Comparison of ENCODE assay signal across 11 cellular contexts in the genomic region with DNA sequence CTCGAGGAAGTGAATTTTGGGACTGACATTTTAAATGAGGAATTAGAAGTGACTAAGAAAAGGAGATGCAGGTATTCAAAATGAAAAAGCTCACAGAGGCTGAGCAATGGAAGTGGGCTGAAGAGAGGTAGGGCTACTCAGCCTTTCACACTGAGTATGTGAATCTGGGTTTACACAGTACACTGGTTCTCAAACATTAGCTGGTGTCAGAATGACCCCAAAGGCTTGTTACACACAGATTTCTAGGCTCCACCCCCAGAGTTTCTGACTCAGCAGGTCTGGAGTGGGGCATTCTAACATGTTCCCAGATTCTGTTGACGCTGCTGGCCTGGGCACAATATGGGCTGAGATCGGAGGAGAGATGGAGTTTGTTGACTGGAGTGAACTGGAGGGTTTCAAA. TPM values are rescaled to one million over a fixed set of nuclear protein-coding genes. Genes with fewer than 3 reads are reported as not detected.
DNase-seq lines count a peak whose midpoint lies in the region; ATAC-seq and TF ChIP-seq lines count a peak whose summit lies in the region.
"Had no signal": no experiment of that assay in that cellular context is flagged by ENCODE, and none has a peak within 500 bp of the region (broad histone marks: within the 10 kb centered on the region; RNA-seq: fewer than 3 reads in every experiment).

No MANE protein-coding gene starts in this region.

- H3K4me1 ChIP-seq in lung (ENCODE audit: control insufficient read depth in 2 of 2, insufficient read depth in 2 of 2, low read length in 2 of 2): no peaks in the 10 kb centered on the region

- no peak overlapping the region for H3K4me3 Mint-ChIP-seq in activated naive CD4-positive, alpha-beta T cell treated with anti-CD3 and anti-CD28 coated beads, Interleukin-2, amount 10 ng/mL, durations not matched to agents 7 days and 5 days
- H3K4me3 Mint-ChIP-seq: naive thymus-derived CD4-positive, alpha-beta T cell; T-helper 17 cell had no signal

- CTCF ChIA-PET in activated naive CD4-positive, alpha-beta T cell treated with anti-CD3 and anti-CD28 coated beads, Interleukin-2, amount 10 ng/mL, durations not matched to agents 7 days and 5 days (lab: Charles Lee): no interaction called here

- peak; percentile 30 for DNase-seq in NOMO-1 treated with dmso at 0.1 percent for 144 hours (lab: John Stamatoyannopoulos, UW; ENCODE audit: unreplicated experiment)
- DNase-seq in lung (ENCODE audit: low spot score): no peak
- DNase-seq in activated naive CD4-positive, alpha-beta T cell treated with anti-CD3 and anti-CD28 coated beads, Interleukin-2, amount 10 ng/mL, durations not matched to agents 7 days and 5 days: no peak
- DNase-seq in activated CD4-positive, alpha-beta T cell treated with anti-CD3 and anti-CD28 coated beads, Interleukin-2, amount 50 U/mL, for 1 hour: no peak
- DNase-seq: naive thymus-derived CD4-positive, alpha-beta T cell; NCI-H82; T-helper 17 cell had no signal

- H3K9me3 Mint-ChIP-seq in activated naive CD4-positive, alpha-beta T cell treated with anti-CD3 and anti-CD28 coated beads, Interleukin-2, amount 10 ng/mL, durations not matched to agents 7 days and 5 days: no peaks in the 10 kb centered on the region

- no peaks in the 10 kb centered on the region for H3K9me3 ChIP-seq in lung (ENCODE audit: control insufficient read depth in 2 of 2, insufficient read depth in 1 of 2, low read length in 1 of 2)

- H3K27ac ChIP-seq in lung (ENCODE audit: low read depth in 1 of 2, low read length in 1 of 2): no peak overlapping the region

- no peaks in the 10 kb centered on the region for H3K27me3 ChIP-seq in lung (ENCODE audit: control insufficient read depth, insufficient read depth)

- peak; percentile 59 for ATAC-seq in GM18858 (IDR thresholded peaks at IDR 0.05; ENCODE audit: unreplicated experiment)
- ATAC-seq in HG02840 (IDR thresholded peaks at IDR 0.05; ENCODE audit: low FRiP score, unreplicated experiment): peak; percentile 65
- peak; percentile 47 for ATAC-seq in lung (ENCODE audit: insufficient read depth, low FRiP score)
- ATAC-seq in HG02981 (IDR thresholded peaks at IDR 0.05; ENCODE audit: unreplicated experiment): no peak
- ATAC-seq in GM21825 (IDR thresholded peaks at IDR 0.05; ENCODE audit: unreplicated experiment): no peak
- ATAC-seq: naive thymus-derived CD4-positive, alpha-beta T cell; T-helper 17 cell had no signal

- TF ChIP-seq CTCF in lung (IDR thresholded peaks at IDR 0.05; ENCODE audit: control extremely low read depth, extremely low read depth): no peak

- no peaks in the 10 kb centered on the region for H3K36me3 ChIP-seq in lung (ENCODE audit: control insufficient read depth in 2 of 2, insufficient read depth in 2 of 2, low read length in 2 of 2)

- H3K36me3 Mint-ChIP-seq in activated naive CD4-positive, alpha-beta T cell treated with anti-CD3 and anti-CD28 coated beads, Interleukin-2, amount 10 ng/mL, durations not matched to agents 7 days and 5 days: no peaks in the 10 kb centered on the region
- H3K36me3 Mint-ChIP-seq: naive thymus-derived CD4-positive, alpha-beta T cell had no signal

- no peaks in the 10 kb centered on the region for H3K27me3 Mint-ChIP-seq in activated naive CD4-positive, alpha-beta T cell treated with anti-CD3 and anti-CD28 coated beads, Interleukin-2, amount 10 ng/mL, durations not matched to agents 7 days and 5 days
- H3K27me3 Mint-ChIP-seq: T-helper 17 cell had no signal

- no peaks in the 10 kb centered on the region for H3K4me1 Mint-ChIP-seq in activated naive CD4-positive, alpha-beta T cell treated with anti-CD3 and anti-CD28 coated beads, Interleukin-2, amount 10 ng/mL, durations not matched to agents 7 days and 5 days
- H3K4me1 Mint-ChIP-seq: naive thymus-derived CD4-positive, alpha-beta T cell; T-helper 17 cell had no signal

- 57 to 72% methylated on average over 3 of the region's 3 CpGs for WGBS in lung, 2 donors

- no peak overlapping the region for H3K27ac Mint-ChIP-seq in activated naive CD4-positive, alpha-beta T cell treated with anti-CD3 and anti-CD28 coated beads, Interleukin-2, amount 10 ng/mL, durations not matched to agents 7 days and 5 days
- H3K27ac Mint-ChIP-seq: naive thymus-derived CD4-positive, alpha-beta T cell; T-helper 17 cell had no signal

- no peak overlapping the region for H3K4me3 ChIP-seq in lung

RNA-seq across cellular contexts. Expression of gene CADM1, which starts 32.8 kb away (rescaled TPM):
- 100 to 1,000 TPM in 1 of 2 donors, 10 to 100 TPM in 1; 91.3 to 243 TPM for total RNA-seq in lung
- 10 to 100 TPM; 31.7 to 64.6 TPM for polyA plus RNA-seq in lung

Comparison
In these comparisons a context has a peak if more than half of its experiments do, and no peak if none do; other contexts are left out.
1. ATAC-seq: peak in GM18858 (single experiment), HG02840 (single experiment) and lung (single experiment); none in HG02981 (single experiment) and GM21825 (single experiment).